Comparison of ENCODE assay signal across 8 cellular contexts in the genomic region with DNA sequence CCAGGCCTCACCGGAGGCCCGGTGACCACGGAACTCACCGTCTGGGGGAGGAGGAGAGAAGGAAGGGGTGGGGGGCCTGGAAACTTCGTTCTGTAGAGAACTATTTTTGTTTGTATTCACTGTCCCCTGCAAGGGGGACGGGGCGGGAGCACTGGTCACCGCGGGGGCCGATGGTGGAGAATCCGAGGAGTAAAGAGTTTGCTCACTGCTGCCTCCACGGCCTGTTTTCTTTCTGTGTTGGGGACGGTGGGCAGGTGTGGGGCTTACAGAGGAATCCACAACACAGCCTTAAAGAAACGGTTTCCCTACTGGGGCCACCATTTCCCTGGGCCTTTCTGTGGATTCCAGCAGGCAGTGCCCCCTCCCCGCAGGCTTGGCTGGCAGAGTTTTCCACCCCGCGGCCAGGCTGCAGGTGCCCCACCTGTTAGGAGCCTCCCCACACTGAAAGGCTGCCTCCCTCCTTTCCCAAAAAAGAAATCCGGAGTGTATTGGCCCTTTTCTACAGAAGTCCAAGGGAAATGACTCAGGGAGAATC.
DNase-seq lines count a peak whose midpoint lies in the region; ATAC-seq and TF ChIP-seq lines count a peak whose summit lies in the region.

No MANE protein-coding gene starts in this region.

- H3K4me1 Mint-ChIP-seq in stimulated activated naive CD8-positive, alpha-beta T cell treated with anti-CD3 and anti-CD28 coated beads, Interleukin-15, Interleukin-2, amounts not matched to agents 100 ng/mL and 50 ng/mL, for 24 hours (ENCODE audit: low read depth), result peaks cover 14% of the 10 kb centered on the region

- H3K27me3 Mint-ChIP-seq in stimulated activated naive CD8-positive, alpha-beta T cell treated with anti-CD3 and anti-CD28 coated beads, Interleukin-15, Interleukin-2, amounts not matched to agents 100 ng/mL and 50 ng/mL, for 24 hours, result peaks cover 8% of the 10 kb centered on the region

- peak overlapping the region in 1 of 2 experiments; percentile 49 for H3K18ac ChIP-seq in mesenchymal stem cell (ENCODE audit: low read depth in 1 of 2, low read length in 2 of 2)

- H4K91ac ChIP-seq in mesenchymal stem cell (ENCODE audit: low read length), result no peak overlapping the region

- no peak overlapping the region for H3K4ac ChIP-seq in mesenchymal stem cell (ENCODE audit: low read depth in 1 of 2, low read length in 2 of 2)

- H3K4me1 ChIP-seq in ascending aorta (peaks cover 5 to 10% of the 10 kb centered on the region in 2 donors), mesenchymal stem cell (ENCODE audit: control insufficient read depth, insufficient read depth, low read depth, low read length) (peaks cover 53% of the 10 kb centered on the region), foreskin keratinocyte (no peaks in the 10 kb centered on the region)

- ATAC-seq in stimulated activated naive CD8-positive, alpha-beta T cell treated with anti-CD3 and anti-CD28 coated beads, Interleukin-15, Interleukin-2, amounts not matched to agents 100 U/mL and 50 U/mL, for 24 hours, result no peak
- ATAC-seq in HG03280 (IDR thresholded peaks at IDR 0.05; ENCODE audit: unreplicated experiment), result no peak
- no peak for ATAC-seq in foreskin keratinocyte
- no peak for ATAC-seq in GM19455 (IDR thresholded peaks at IDR 0.05; ENCODE audit: unreplicated experiment)

- no peak overlapping the region for H3K14ac ChIP-seq in mesenchymal stem cell (ENCODE audit: low read length in 2 of 2)

- H3K9ac ChIP-seq in mesenchymal stem cell (ENCODE audit: low read length), result peak overlapping the region; percentile 38

- no peaks in the 10 kb centered on the region for H3K79me1 ChIP-seq in mesenchymal stem cell (replicated peaks; ENCODE audit: low read length, poor library complexity, severe bottlenecking)

- TF ChIP-seq CTCF in ascending aorta (IDR thresholded peaks at IDR 0.05) (no peak), foreskin keratinocyte (conservative IDR thresholded peaks at IDR 0.05) (no peak)

- H3K36me3 Mint-ChIP-seq in stimulated activated naive CD8-positive, alpha-beta T cell treated with anti-CD3 and anti-CD28 coated beads, Interleukin-15, Interleukin-2, amounts not matched to agents 100 ng/mL and 50 ng/mL, for 24 hours (ENCODE audit: low read depth), result no peaks in the 10 kb centered on the region

- no peak for DNase-seq in stimulated activated naive CD8-positive, alpha-beta T cell treated with anti-CD3 and anti-CD28 coated beads, Interleukin-15, Interleukin-2, amounts not matched to agents 100 U/mL and 50 U/mL, for 24 hours
- DNase-seq in ascending aorta (ENCODE audit: low spot score in 2 of 2), result peak in 1 of 2 donors; percentile 56
- DNase-seq in mesenchymal stem cell, result peak; percentile 22
- no peak for DNase-seq in cerebellum (ENCODE audit: low spot score)
- DNase-seq in foreskin keratinocyte, result no peak

- WGBS in mesenchymal stem cell, result 9% methylated on average over 18 of the region's 18 CpGs

- peak overlapping the region; percentile 42 for H4K8ac ChIP-seq in mesenchymal stem cell (ENCODE audit: low read length)

- H3K27ac Mint-ChIP-seq in stimulated activated naive CD8-positive, alpha-beta T cell treated with anti-CD3 and anti-CD28 coated beads, Interleukin-15, Interleukin-2, amounts not matched to agents 100 ng/mL and 50 ng/mL, for 24 hours, result peak overlapping the region; percentile 88

- H3K4me3 Mint-ChIP-seq in stimulated activated naive CD8-positive, alpha-beta T cell treated with anti-CD3 and anti-CD28 coated beads, Interleukin-15, Interleukin-2, amounts not matched to agents 100 ng/mL and 50 ng/mL, for 24 hours, result peak overlapping the region; percentile 88

- peak overlapping the region; percentile 21 for H2AFZ ChIP-seq in mesenchymal stem cell (ENCODE audit: low read depth, low read length)

- H2BK15ac ChIP-seq in mesenchymal stem cell (ENCODE audit: low read depth, poor library complexity, severe bottlenecking), result no peak overlapping the region

- no peaks in the 10 kb centered on the region for H3K9me3 Mint-ChIP-seq in stimulated activated naive CD8-positive, alpha-beta T cell treated with anti-CD3 and anti-CD28 coated beads, Interleukin-15, Interleukin-2, amounts not matched to agents 100 ng/mL and 50 ng/mL, for 24 hours

- H3K4me3 ChIP-seq in ascending aorta (peak overlapping the region; percentile 82 to 83), mesenchymal stem cell (ENCODE audit: insufficient read depth in 1 of 2, low read depth in 1 of 2, low read length in 2 of 2) (peak overlapping the region; percentile 59 to 73)

- peak overlapping the region; percentile 95 for H3K4me2 ChIP-seq in mesenchymal stem cell (ENCODE audit: low read length, poor library complexity, severe bottlenecking)

- H3K27me3 ChIP-seq in ascending aorta (no peaks in the 10 kb centered on the region), mesenchymal stem cell (ENCODE audit: control insufficient read depth in 1 of 2, insufficient read depth in 1 of 2, low read length in 2 of 2) (peaks cover 28 to 82% of the 10 kb centered on the region in 2 experiments), foreskin keratinocyte (peaks cover 72% of the 10 kb centered on the region)

- no peak overlapping the region for H2AK5ac ChIP-seq in mesenchymal stem cell (ENCODE audit: low read length, severe bottlenecking)

- H2BK12ac ChIP-seq in mesenchymal stem cell (ENCODE audit: low read length in 2 of 2), result no peak overlapping the region

- H2BK120ac ChIP-seq in mesenchymal stem cell (ENCODE audit: low read depth, low read length), result no peak overlapping the region

- H3K9me3 ChIP-seq in ascending aorta (no peaks in the 10 kb centered on the region), mesenchymal stem cell (ENCODE audit: control insufficient read depth, low read length) (no peaks in the 10 kb centered on the region)

- H2BK5ac ChIP-seq in mesenchymal stem cell (ENCODE audit: low read depth, low read length, poor library complexity, severe bottlenecking), result no peak overlapping the region

- no peak overlapping the region for H3K23ac ChIP-seq in mesenchymal stem cell (ENCODE audit: low read length in 2 of 2)

- H3K27ac ChIP-seq in ascending aorta (no peak overlapping the region), mesenchymal stem cell (ENCODE audit: low read length, poor library complexity, severe bottlenecking) (no peak overlapping the region), foreskin keratinocyte (no peak overlapping the region)

- intact Hi-C loops in ascending aorta (cut with DNase I), result loop anchor here (5.0 kb wide), 2 partner anchors 75 to 165 kb away; a partner anchor contains a TSS

- H3K36me3 ChIP-seq in ascending aorta (no peaks in the 10 kb centered on the region), mesenchymal stem cell (ENCODE audit: control insufficient read depth in 1 of 2, insufficient read depth in 2 of 2, low read depth in 1 of 2, low read length in 2 of 2) (no peaks in the 10 kb centered on the region)
